ENCODE assay signal across 24 cellular contexts in the genomic region with DNA sequence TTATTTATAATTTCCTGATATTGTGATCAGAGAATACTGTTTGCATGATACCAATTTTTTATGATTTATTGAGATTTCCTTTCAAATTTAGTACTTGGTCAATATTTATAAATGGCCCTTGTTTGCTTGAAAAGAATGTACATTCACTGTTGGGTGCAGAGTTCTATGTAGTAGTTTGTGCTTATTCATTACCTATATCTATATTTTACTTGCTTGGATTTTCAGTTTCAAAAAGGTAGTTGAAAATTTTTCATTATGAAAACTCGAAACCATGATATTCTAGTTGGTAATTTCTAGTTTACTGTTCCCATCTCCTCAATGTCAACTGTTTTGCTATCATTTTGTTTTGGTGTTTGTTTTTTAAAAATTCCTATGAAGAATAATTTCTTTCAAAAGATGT.
A peak's percentile ranks its signal among the peaks of the same experiment; 100 is the strongest.
DNase-seq lines count a peak whose midpoint lies in the region; ATAC-seq, FAIRE-seq and TF ChIP-seq lines count a peak whose summit lies in the region.
"Had no signal": no experiment of that assay in that cellular context is flagged by ENCODE, and none has a peak within 500 bp of the region (broad histone marks: within the 10 kb centered on the region; RNA-seq: fewer than 3 reads in every experiment).

No MANE protein-coding gene starts in this region.

- FAIRE-seq in GM12878 (lab: Jason Lieb, UNC) = no peak

- in situ Hi-C loops in GM12878 (cut with MboI) = no loop called here

- 0% methylated on average over 1 of the region's 1 CpG for WGBS in GM12878 (ENCODE audit: insufficient coverage, insufficient replicate concordance, low lambda C conversion rate, missing lambda C conversion rate)

- H2AFZ ChIP-seq in GM12878 (ENCODE audit: control insufficient read depth, low read depth, low read length) = no peak overlapping the region
- H2AFZ ChIP-seq: GM23338 had no signal

- no peak for TF ChIP-seq EP300 in GM12878 (IDR thresholded peaks at IDR 0.05; ENCODE audit: borderline replicate concordance in 1 of 2, control insufficient read depth in 1 of 2, low read depth in 2 of 2, low read length in 2 of 2)

- H4K20me1 ChIP-seq in GM12878 (ENCODE audit: control insufficient read depth, insufficient read depth) = no peaks in the 10 kb centered on the region
- H4K20me1 ChIP-seq: BLaER1 treated with 17β-estradiol and CSF1 and Interleukin-3, amounts not matched to agents 10 nM and 100 nM had no signal

- no peaks in the 10 kb centered on the region; the same call in 1 of the 3 replicates for H3K9me3 ChIP-seq in GM12878 (replicated peaks; ENCODE audit: control insufficient read depth, insufficient read depth, low read length)
- H3K9me3 ChIP-seq: SJCRH30 had no signal

- POLR2A ChIA-PET in GM12878 (lab: Charles Lee) = no interaction called here

- H3K27ac ChIP-seq in GM12878 (ENCODE audit: control insufficient read depth, insufficient read depth) = no peak overlapping the region
- H3K27ac ChIP-seq: BLaER1 treated with 17β-estradiol and CSF1 and Interleukin-3, amounts not matched to agents 10 nM and 100 nM; KMS-11; RWPE1; SJCRH30 had no signal

- no peaks in the 10 kb centered on the region for H3K27me3 ChIP-seq in GM12878 (replicated peaks in 1 of 2; ENCODE audit: control insufficient read depth in 2 of 2, insufficient read depth in 2 of 2, low read length in 1 of 2)
- H3K27me3 ChIP-seq: BLaER1 treated with 17β-estradiol and CSF1 and Interleukin-3, amounts not matched to agents 10 nM and 100 nM; SJCRH30 had no signal

- TF ChIP-seq POLR2A in GM12878 (IDR thresholded peaks at IDR 0.05; ENCODE audit: low read depth, low read length) = no peak

- H3K79me2 ChIP-seq in GM12878 (ENCODE audit: control insufficient read depth, insufficient read depth, low read length) = no peaks in the 10 kb centered on the region

- no peak overlapping the region for H3K4me3 ChIP-seq in GM12878
- H3K4me3 ChIP-seq: BLaER1 treated with 17β-estradiol and CSF1 and Interleukin-3, amounts not matched to agents 10 nM and 100 nM; GM23338; SJCRH30 had no signal

- TF ChIP-seq RAD21 in GM12878 (IDR thresholded peaks at IDR 0.05; ENCODE audit: insufficient read depth, low read depth, low read length) = no peak

- no peak overlapping the region for H3K9ac ChIP-seq in GM12878 (ENCODE audit: control insufficient read depth, insufficient read depth, low read length)
- H3K9ac ChIP-seq: BLaER1 treated with 17β-estradiol and CSF1 and Interleukin-3, amounts not matched to agents 10 nM and 100 nM; KMS-11 had no signal

- RAD21 ChIA-PET in GM12878 (lab: Charles Lee; ENCODE audit: unreplicated experiment) = no interaction called here

- ATAC-seq in GM18502 (IDR thresholded peaks at IDR 0.05; ENCODE audit: poor library complexity, unreplicated experiment) (peak; percentile 68), GM19395 (IDR thresholded peaks at IDR 0.05; ENCODE audit: unreplicated experiment) (peak; percentile 50), HG02870 (IDR thresholded peaks at IDR 0.05; ENCODE audit: unreplicated experiment) (peak; percentile 49), GM12878 (peak; percentile 76), Right ventricle myocardium superior (ENCODE audit: poor library complexity) (no peak)
- ATAC-seq: CD8-positive, alpha-beta T cell; GM23338; PC-3 had no signal

- intact Hi-C loops in GM12878 (cut with micrococcal nuclease; ENCODE audit: unreplicated experiment) = loop anchor here (10.0 kb wide), 2 partner anchors 148 to 812 kb away; no protein-coding TSS in a partner anchor
- intact Hi-C loops in Right ventricle myocardium superior (cut with DNase I) = no loop called here

- no TSS peak for BruUV-seq in GM12878 (replicated peaks; lab: Mats Ljungman, UMichigan)

- DNase-seq in GM12878 (ENCODE audit: low read depth, low spot score) (no peak), Right ventricle myocardium superior (no peak), GF-D8 (lab: John Stamatoyannopoulos, UW) (no peak), NCI-H526 (lab: John Stamatoyannopoulos, UW) (no peak)
- DNase-seq: Calu3; CD8-positive, alpha-beta T cell; DMS53; EL; HCEC 1CT; NCI-H1417 treated with DMSO at 0.1 percent for 48 hours; NCI-H1930; NCI-H226; NCI-H524; PC-3; SJCRH30; SW 1271; T-helper 2 cell had no signal

- no peak for TF ChIP-seq CTCF in GM12878 (IDR thresholded peaks at IDR 0.05 in 2 of 3, conservative IDR thresholded peaks at IDR 0.05 in 1 of 3; ENCODE audit: control insufficient read depth in 2 of 3, extremely low read depth in 1 of 3, insufficient read depth in 1 of 3, low read depth in 3 of 3, low read length in 3 of 3)

- no peak overlapping the region for H3K4me2 ChIP-seq in GM12878 (ENCODE audit: control insufficient read depth, insufficient read depth)
- H3K4me2 ChIP-seq: BLaER1 treated with 17β-estradiol and CSF1 and Interleukin-3, amounts not matched to agents 10 nM and 100 nM; GM23338; KMS-11 had no signal

- no peaks in the 10 kb centered on the region for H3K36me3 ChIP-seq in GM12878 (ENCODE audit: control insufficient read depth in 2 of 2, insufficient read depth in 2 of 2, low read length in 1 of 2)
- H3K36me3 ChIP-seq: BLaER1 treated with 17β-estradiol and CSF1 and Interleukin-3, amounts not matched to agents 10 nM and 100 nM; SJCRH30 had no signal

- CTCF ChIA-PET in GM12878 (lab: Yijun Ruan, JAX) = no interaction called here

- SMC1A ChIA-PET in GM12878 (lab: Charles Lee; ENCODE audit: uncharacterized antibody, unreplicated experiment) = no interaction called here

- H3K4me1 ChIP-seq in GM12878 (ENCODE audit: control insufficient read depth, insufficient read depth, low read length) = no peaks in the 10 kb centered on the region
- H3K4me1 ChIP-seq: SJCRH30 had no signal

TF ChIP-seq in GM12878, 131 proteins besides CTCF, POLR2A, EP300 and RAD21:
- no peak for TF ChIP-seq STAT3 (IDR thresholded peaks at IDR 0.05; ENCODE audit: low read depth, low read length)
- peak; percentile 14; the same call in 1 of the 2 replicates for TF ChIP-seq JUNB (IDR thresholded peaks at IDR 0.05)
- TF ChIP-seq PAX8 (IDR thresholded peaks at IDR 0.05) = no peak
- no peak for TF ChIP-seq NR2F1 (conservative IDR thresholded peaks at IDR 0.05)
